ENCODE assay signal across 8 cellular contexts in the genomic region with DNA sequence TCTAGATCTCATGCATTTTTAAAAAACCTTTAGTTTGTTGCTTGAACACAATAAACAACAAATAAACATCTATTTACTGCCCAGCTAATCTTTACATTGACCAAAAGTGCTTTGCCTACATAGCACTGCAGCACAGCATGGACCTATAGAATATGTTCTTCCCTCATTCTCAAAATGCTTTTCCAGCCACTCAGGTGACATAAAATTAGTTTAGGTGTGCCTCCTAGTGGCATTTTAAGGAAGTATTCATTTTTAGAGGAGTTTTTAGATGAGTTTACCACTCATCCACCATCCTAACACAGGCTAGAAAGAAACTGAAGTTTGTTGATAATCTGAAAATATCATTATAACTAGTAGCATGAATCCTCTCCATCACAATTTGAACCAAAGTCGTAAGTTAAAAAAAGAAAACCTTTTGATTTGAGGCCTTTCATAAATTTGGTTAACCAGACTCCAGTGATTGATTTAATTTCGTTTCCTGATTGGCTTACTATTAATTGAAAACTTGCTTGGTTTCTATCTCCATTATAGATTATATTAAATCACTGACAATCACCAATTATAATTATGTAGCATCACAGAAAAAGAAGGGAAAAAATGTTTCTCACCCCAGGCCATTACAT. TPM values are rescaled to one million over a fixed set of nuclear protein-coding genes. Genes with fewer than 3 reads are reported as not detected.
A peak's percentile ranks its signal among the peaks of the same experiment; 100 is the strongest.
DNase-seq lines count a peak whose midpoint lies in the region; ATAC-seq and TF ChIP-seq lines count a peak whose summit lies in the region.

No MANE protein-coding gene starts in this region.

- no peaks in the 10 kb centered on the region for H3K9me3 Mint-ChIP-seq in activated CD8-positive, alpha-beta memory T cell treated with anti-CD3 and anti-CD28 coated beads, Interleukin-2, amount 10 ng/mL, durations not matched to agents 7 days and 5 days (ENCODE audit: low read depth)
- H3K9me3 Mint-ChIP-seq in mesothelial cell of epicardium, result peaks cover 6% of the 10 kb centered on the region

- H3K4me1 Mint-ChIP-seq in activated CD8-positive, alpha-beta memory T cell treated with anti-CD3 and anti-CD28 coated beads, Interleukin-2, amount 10 ng/mL, durations not matched to agents 7 days and 5 days, result peaks cover 4% of the 10 kb centered on the region
- no peaks in the 10 kb centered on the region for H3K4me1 Mint-ChIP-seq in mesothelial cell of epicardium

- H3K4me3 Mint-ChIP-seq in activated CD8-positive, alpha-beta memory T cell treated with anti-CD3 and anti-CD28 coated beads, Interleukin-2, amount 10 ng/mL, durations not matched to agents 7 days and 5 days, result no peak overlapping the region
- H3K4me3 Mint-ChIP-seq in mesothelial cell of epicardium, result no peak overlapping the region

- no peaks in the 10 kb centered on the region for H3K27me3 Mint-ChIP-seq in activated CD8-positive, alpha-beta memory T cell treated with anti-CD3 and anti-CD28 coated beads, Interleukin-2, amount 10 ng/mL, durations not matched to agents 7 days and 5 days
- no peaks in the 10 kb centered on the region for H3K27me3 Mint-ChIP-seq in mesothelial cell of epicardium (ENCODE audit: low read depth)

- peaks cover 2% of the 10 kb centered on the region for H3K36me3 Mint-ChIP-seq in activated CD8-positive, alpha-beta memory T cell treated with anti-CD3 and anti-CD28 coated beads, Interleukin-2, amount 10 ng/mL, durations not matched to agents 7 days and 5 days
- peaks cover 1% of the 10 kb centered on the region for H3K36me3 Mint-ChIP-seq in mesothelial cell of epicardium

- no peak overlapping the region for H3K27ac Mint-ChIP-seq in activated CD8-positive, alpha-beta memory T cell treated with anti-CD3 and anti-CD28 coated beads, Interleukin-2, amount 10 ng/mL, durations not matched to agents 7 days and 5 days
- no peak overlapping the region for H3K27ac Mint-ChIP-seq in mesothelial cell of epicardium

- TF ChIP-seq CTCF in mesothelial cell of epicardium (IDR thresholded peaks at IDR 0.05; ENCODE audit: unreplicated experiment), result peak; percentile 23

- CTCF ChIA-PET in activated CD8-positive, alpha-beta memory T cell treated with anti-CD3 and anti-CD28 coated beads, Interleukin-2, amount 10 ng/mL, durations not matched to agents 7 days and 5 days (lab: Charles Lee), result interaction anchor here (0.7 to 6.0 kb wide), 12 partner anchors 12 to 663 kb away, joined by 3 to 55 read pairs (median 4); a partner anchor contains a TSS

- ATAC-seq in activated CD8-positive, alpha-beta memory T cell treated with anti-CD3 and anti-CD28 coated beads, Interleukin-2, amount 10 ng/mL, durations not matched to agents 7 days and 5 days, result peak; percentile 39
- ATAC-seq in HG03354 (IDR thresholded peaks at IDR 0.05; ENCODE audit: poor library complexity, severe bottlenecking, unreplicated experiment), result no peak

- DNase-seq in activated CD8-positive, alpha-beta memory T cell treated with anti-CD3 and anti-CD28 coated beads, Interleukin-2, amount 10 ng/mL, durations not matched to agents 7 days and 5 days, result no peak
- no peak for DNase-seq in activated CD8-positive, alpha-beta memory T cell treated with anti-CD3 and anti-CD28 coated beads, Interleukin-2, amount 50 U/mL, for 4 hours
- peak; percentile 34 for DNase-seq in NCI-H1105 treated with DMSO at 0.1 percent for 48 hours (lab: John Stamatoyannopoulos, UW)
- DNase-seq in amniotic epithelial cell (ENCODE audit: low read depth), result peak; percentile 52
- no peak for DNase-seq in mesothelial cell of epicardium (ENCODE audit: low spot score in 2 of 2, unreplicated experiment in 2 of 2)
- DNase-seq in activated T-cell treated with anti-CD3 and anti-CD28 coated beads, Interleukin-2, amount 50 U/mL, for 48 hours, result no peak
- DNase-seq in ureter (ENCODE audit: low spot score), result no peak

RNA-seq across cellular contexts. Expression of a gene that starts 12.6 kb away (rescaled TPM):
- total RNA-seq in activated CD8-positive, alpha-beta memory T cell treated with anti-CD3 and anti-CD28 coated beads, Interleukin-2, amount 10 ng/mL, durations not matched to agents 7 days and 5 days, result 10 to 100 TPM; 29.8 to 31.5 TPM
- total RNA-seq in mesothelial cell of epicardium (18.2 to 21.7 TPM (median 19.6 TPM) in 3 replicates), ureter (23.5 TPM)

RNA-seq across cellular contexts. Expression of a gene that starts 25.2 kb away (rescaled TPM):
- 10 to 100 TPM in 1 of 2 experiments, 1 to 10 TPM in 1; 8.3 to 10.4 TPM for total RNA-seq in activated CD8-positive, alpha-beta memory T cell treated with anti-CD3 and anti-CD28 coated beads, Interleukin-2, amount 10 ng/mL, durations not matched to agents 7 days and 5 days
- 0.20 to 0.38 TPM (median 0.29 TPM) in 3 replicates for total RNA-seq in mesothelial cell of epicardium
- 5.4 TPM for total RNA-seq in ureter

Comparison
In these comparisons a context has a peak if more than half of its experiments do, and no peak if none do; other contexts are left out.
1. DNase-seq: peak in NCI-H1105 treated with DMSO at 0.1 percent for 48 hours (single experiment) and amniotic epithelial cell (single experiment); none in activated CD8-positive, alpha-beta memory T cell treated with anti-CD3 and anti-CD28 coated beads, Interleukin-2, amount 10 ng/mL, durations not matched to agents 7 days and 5 days (single experiment), activated CD8-positive, alpha-beta memory T cell treated with anti-CD3 and anti-CD28 coated beads, Interleukin-2, amount 50 U/mL, for 4 hours (single experiment), mesothelial cell of epicardium (0 of 2), activated T-cell treated with anti-CD3 and anti-CD28 coated beads, Interleukin-2, amount 50 U/mL, for 48 hours (0 of 2) and ureter (single experiment).